In genomic region chrX:19544693-19545305, GRCh38 we compare ENCODE assay signal across 8 cellular contexts. TPM values are rescaled to one million over a fixed set of nuclear protein-coding genes. Genes with fewer than 3 reads are reported as not detected.
DNase-seq lines count a peak whose midpoint lies in the region; ATAC-seq and TF ChIP-seq lines count a peak whose summit lies in the region.

No MANE protein-coding gene starts in this region.

- peak; percentile 61 for TF ChIP-seq CTCF in OCI-LY1 (IDR thresholded peaks at IDR 0.05; ENCODE audit: low read length)
- TF ChIP-seq CTCF in gastrocnemius medialis (IDR thresholded peaks at IDR 0.05 in 4 of 5, conservative IDR thresholded peaks at IDR 0.05 in 1 of 5), result peak; percentile 35 to 79 (median 53)

- H3K27ac ChIP-seq in OCI-LY1 (ENCODE audit: low read depth, low read length, poor library complexity, severe bottlenecking) (no peak overlapping the region), gastrocnemius medialis (no peak overlapping the region)

- H3K4me3 ChIP-seq in OCI-LY1 (ENCODE audit: low read depth, low read length, poor library complexity, severe bottlenecking) (no peak overlapping the region), gastrocnemius medialis (no peak overlapping the region)

- ATAC-seq in HG03342 (IDR thresholded peaks at IDR 0.05; ENCODE audit: unreplicated experiment), result peak; percentile 67
- ATAC-seq in left ventricle myocardium superior, result peak; percentile 83
- ATAC-seq in gastrocnemius medialis, result peak in 1 of 2 donors; percentile 74

- no peaks in the 10 kb centered on the region for H3K79me2 ChIP-seq in OCI-LY1 (ENCODE audit: insufficient read depth, low read length)

- no peaks in the 10 kb centered on the region for H3K9me2 ChIP-seq in OCI-LY1 (ENCODE audit: low read depth, low read length)

- H3K27me3 ChIP-seq in OCI-LY1 (ENCODE audit: insufficient read depth, low read length) (no peaks in the 10 kb centered on the region), gastrocnemius medialis (no peaks in the 10 kb centered on the region)

- H2AFZ ChIP-seq in OCI-LY1 (ENCODE audit: low read length), result no peak overlapping the region

- no peak overlapping the region for H3K9ac ChIP-seq in OCI-LY1 (ENCODE audit: low read length)

- peaks cover 49% of the 10 kb centered on the region for H3K36me3 ChIP-seq in OCI-LY1 (ENCODE audit: insufficient read depth, low read length)
- H3K36me3 ChIP-seq in gastrocnemius medialis, result no peaks in the 10 kb centered on the region

- H3K4me1 ChIP-seq in OCI-LY1 (ENCODE audit: insufficient read depth, low read length, severe bottlenecking) (no peaks in the 10 kb centered on the region), gastrocnemius medialis (no peaks in the 10 kb centered on the region)

- no peaks in the 10 kb centered on the region for H4K20me1 ChIP-seq in OCI-LY1 (ENCODE audit: insufficient read depth, low read length)

- no peak overlapping the region for H3K4me2 ChIP-seq in OCI-LY1 (ENCODE audit: low read length)

- intact Hi-C loops in left ventricle myocardium superior (cut with micrococcal nuclease) (no loop called here), gastrocnemius medialis (cut with DNase I; ENCODE audit: low total_unique reads) (loop anchor here (2.0 kb wide), 2 partner anchors 82 to 344 kb away; no protein-coding TSS in a partner anchor)

- in situ Hi-C loops in gastrocnemius medialis (cut with MboI; ENCODE audit: low sequenced_read_pairs in 4 of 4), result loop anchor here in 2 of 4 donors (10.0 kb wide), 1 partner anchor 350 kb away; no protein-coding TSS in a partner anchor

- DNase-seq in NCI-H2171 treated with DMSO at 0.1 percent for 48 hours (lab: John Stamatoyannopoulos, UW) (peak; percentile 42), NCI-H2171 (lab: John Stamatoyannopoulos, UW) (no peak), amniotic epithelial cell (ENCODE audit: low read depth) (peak; percentile 46), left ventricle myocardium superior (no peak), gastrocnemius medialis (no peak), UCSD-AML1 (lab: John Stamatoyannopoulos, UW; ENCODE audit: unreplicated experiment) (no peak)

- TF ChIP-seq POLR2A in gastrocnemius medialis (IDR thresholded peaks at IDR 0.05), result no peak

- no peaks in the 10 kb centered on the region for H3F3A ChIP-seq in OCI-LY1 (ENCODE audit: insufficient read depth, low read length)

- no peaks in the 10 kb centered on the region for H3K9me3 ChIP-seq in OCI-LY1 (ENCODE audit: low read length)
- H3K9me3 ChIP-seq in gastrocnemius medialis, result no peaks in the 10 kb centered on the region

RNA-seq across cellular contexts. Expression of gene MAP3K15, which starts 29.5 kb away (rescaled TPM):
- total RNA-seq in left ventricle myocardium superior, result not detected
- total RNA-seq in gastrocnemius medialis, result not detected

Comparison
In these comparisons a context has a peak if more than half of its experiments do, and no peak if none do; other contexts are left out.
1. DNase-seq: peak in NCI-H2171 treated with DMSO at 0.1 percent for 48 hours (single experiment) and amniotic epithelial cell (single experiment); none in NCI-H2171 (single experiment), left ventricle myocardium superior (single experiment), gastrocnemius medialis (0 of 2) and UCSD-AML1 (single experiment).